In genomic region chr10:15585303-15585715, GRCh38 we compare ENCODE assay signal across 8 cellular contexts.
DNase-seq lines count a peak whose midpoint lies in the region; ATAC-seq and TF ChIP-seq lines count a peak whose summit lies in the region.

No MANE protein-coding gene starts in this region.

- no peaks in the 10 kb centered on the region for H3K4me1 ChIP-seq in OCI-LY1 (ENCODE audit: insufficient read depth, low read length, severe bottlenecking)
- no peaks in the 10 kb centered on the region for H3K4me1 ChIP-seq in iPS DF 6.9 (ENCODE audit: control insufficient read depth, insufficient read depth, low read length)

- peaks cover 14% of the 10 kb centered on the region for H3K27me3 Mint-ChIP-seq in Calu3 (ENCODE audit: unreplicated experiment)

- no peak overlapping the region for H3K4me3 ChIP-seq in OCI-LY1 (ENCODE audit: low read depth, low read length, poor library complexity, severe bottlenecking)
- no peak overlapping the region for H3K4me3 ChIP-seq in iPS DF 6.9 (ENCODE audit: low read length)

- no peaks in the 10 kb centered on the region for H3K4me1 Mint-ChIP-seq in Calu3 (ENCODE audit: low read depth, unreplicated experiment)

- peak; percentile 60 for ATAC-seq in GM18873 (IDR thresholded peaks at IDR 0.05; ENCODE audit: low FRiP score, unreplicated experiment)
- peak; percentile 77 for ATAC-seq in HG03139 (IDR thresholded peaks at IDR 0.05; ENCODE audit: unreplicated experiment)
- no peak for ATAC-seq in HG03521 (IDR thresholded peaks at IDR 0.05; ENCODE audit: unreplicated experiment)

- TF ChIP-seq CTCF in Calu3 (IDR thresholded peaks at IDR 0.05; ENCODE audit: unreplicated experiment) (peak; percentile 34), OCI-LY1 (IDR thresholded peaks at IDR 0.05; ENCODE audit: low read length) (peak; percentile 88)

- no peak overlapping the region for H3K9ac ChIP-seq in OCI-LY1 (ENCODE audit: low read length)

- no peaks in the 10 kb centered on the region for H3K27me3 ChIP-seq in OCI-LY1 (ENCODE audit: insufficient read depth, low read length)
- H3K27me3 ChIP-seq in iPS DF 6.9 (ENCODE audit: control insufficient read depth, insufficient read depth, low read length) = no peaks in the 10 kb centered on the region

- CTCF ChIA-PET in Calu3 (lab: Charles Lee) = interaction anchor here (0.8 kb wide), 1 partner anchor 9 kb away, joined by 3 read pairs; no protein-coding TSS in a partner anchor

- H4K20me1 ChIP-seq in OCI-LY1 (ENCODE audit: insufficient read depth, low read length) = no peaks in the 10 kb centered on the region

- H3K9me2 ChIP-seq in OCI-LY1 (ENCODE audit: low read depth, low read length) = no peaks in the 10 kb centered on the region

- no peaks in the 10 kb centered on the region for H3K9me3 Mint-ChIP-seq in Calu3 (ENCODE audit: low read depth, unreplicated experiment)

- H3K27ac Mint-ChIP-seq in Calu3 (ENCODE audit: unreplicated experiment) = no peak overlapping the region

- no CpG with 5 or more reads among the region's 6 CpGs for WGBS in iPS DF 6.9 (ENCODE audit: insufficient coverage, insufficient read length)

- H2AFZ ChIP-seq in OCI-LY1 (ENCODE audit: low read length) = no peak overlapping the region

- BruUV-seq in Calu3 (replicated peaks; lab: Mats Ljungman, UMichigan) = no TSS peak

- no peaks in the 10 kb centered on the region for H3K36me3 Mint-ChIP-seq in Calu3 (ENCODE audit: insufficient read depth, unreplicated experiment)

- intact Hi-C loops in Calu3 (cut with micrococcal nuclease; ENCODE audit: unreplicated experiment) = loop anchor here (2.0 kb wide), 1 partner anchor 239 kb away; no protein-coding TSS in a partner anchor

- H3K4me2 ChIP-seq in OCI-LY1 (ENCODE audit: low read length) = no peak overlapping the region

- no peaks in the 10 kb centered on the region for H3K9me3 ChIP-seq in OCI-LY1 (ENCODE audit: low read length)
- no peaks in the 10 kb centered on the region for H3K9me3 ChIP-seq in iPS DF 6.9 (ENCODE audit: control insufficient read depth, insufficient read depth, low read length)

- no peaks in the 10 kb centered on the region for H3K79me2 ChIP-seq in OCI-LY1 (ENCODE audit: insufficient read depth, low read length)

- no peak overlapping the region for H3K4me3 Mint-ChIP-seq in Calu3 (ENCODE audit: low read depth, unreplicated experiment)

- H3K27ac ChIP-seq in OCI-LY1 (ENCODE audit: low read depth, low read length, poor library complexity, severe bottlenecking) (no peak overlapping the region), iPS DF 6.9 (ENCODE audit: low read length) (no peak overlapping the region)

- peak; percentile 52 for DNase-seq in Calu3
- DNase-seq in amygdala (lab: John Stamatoyannopoulos, UW) = peak in 33 of 56 donors; percentile 1 to 66 (median 20)
- peak; percentile 43 for DNase-seq in iPS DF 6.9 (ENCODE audit: low read depth, low spot score)
- peak; percentile 44 to 51 for DNase-seq in stimulated activated CD4-positive, alpha-beta T cell treated with anti-CD3 and anti-CD28 coated beads, Interleukin-2, amount 100 ng/mL, for 48 hours

- H3K36me3 ChIP-seq in OCI-LY1 (ENCODE audit: insufficient read depth, low read length) = no peaks in the 10 kb centered on the region
- no peaks in the 10 kb centered on the region for H3K36me3 ChIP-seq in iPS DF 6.9 (ENCODE audit: control insufficient read depth, insufficient read depth, low read length)

- no peaks in the 10 kb centered on the region for H3F3A ChIP-seq in OCI-LY1 (ENCODE audit: insufficient read depth, low read length)
